8 cellular contexts compared by ENCODE assay signal in genomic region chr17:17235212-17236174, GRCh38. TPM values are rescaled to one million over a fixed set of nuclear protein-coding genes. Genes with fewer than 3 reads are reported as not detected.
A peak's percentile ranks its signal among the peaks of the same experiment; 100 is the strongest.
DNase-seq lines count a peak whose midpoint lies in the region; TF ChIP-seq lines count a peak whose summit lies in the region.

No MANE protein-coding gene starts in this region.

- H3K23ac ChIP-seq in neuronal stem cell (ENCODE audit: low read depth, low read length, poor library complexity) = no peak overlapping the region

- H3K36me3 ChIP-seq in Peyer's patch (peaks cover 0 to 25% (median 0%) of the 10 kb centered on the region in 3 donors), neuron (ENCODE audit: insufficient read depth, low read length) (peaks cover 17% of the 10 kb centered on the region), neuronal stem cell (replicated peaks in 1 of 2; ENCODE audit: control insufficient read depth in 2 of 2, insufficient read depth in 2 of 2, low read length in 2 of 2) (peaks cover 14 to 22% of the 10 kb centered on the region in 2 donors)

- no peak for TF ChIP-seq POLR2A in Peyer's patch (IDR thresholded peaks at IDR 0.05)

- H2AK5ac ChIP-seq in neuronal stem cell (ENCODE audit: low read depth, low read length) = no peak overlapping the region

- TF ChIP-seq CTCF in Peyer's patch (IDR thresholded peaks at IDR 0.05) (no peak), epithelial cell of proximal tubule (conservative IDR thresholded peaks at IDR 0.05; ENCODE audit: low read depth, low read length) (no peak)

- no peak overlapping the region for H3K18ac ChIP-seq in neuronal stem cell (ENCODE audit: low read length)

- H3K4ac ChIP-seq in neuronal stem cell (ENCODE audit: low read length) = no peak overlapping the region

- H3K4me1 ChIP-seq in Peyer's patch (peaks cover 0 to 42% (median 2%) of the 10 kb centered on the region in 4 donors), neuron (ENCODE audit: insufficient read depth, low read length) (peaks cover 13% of the 10 kb centered on the region), neuronal stem cell (ENCODE audit: control insufficient read depth in 2 of 2, insufficient read depth in 1 of 2, low read depth in 1 of 2, low read length in 2 of 2) (peaks cover 7 to 13% of the 10 kb centered on the region in 2 donors)

- H3K27me3 ChIP-seq in Peyer's patch (no peaks in the 10 kb centered on the region), neuron (ENCODE audit: insufficient read depth, low read length) (no peaks in the 10 kb centered on the region), neuronal stem cell (ENCODE audit: control insufficient read depth in 3 of 3, insufficient read depth in 3 of 3, low read depth in 1 of 3, low read length in 3 of 3) (no peaks in the 10 kb centered on the region)

- H3K79me1 ChIP-seq in neuronal stem cell (ENCODE audit: low read depth, low read length) = peaks cover 21% of the 10 kb centered on the region

- no peak overlapping the region for H3K4me2 ChIP-seq in neuronal stem cell (ENCODE audit: insufficient read depth, low read length, poor library complexity, severe bottlenecking)

- peak overlapping the region; percentile 87 to 99 (median 96) for H3K27ac ChIP-seq in Peyer's patch
- no peak overlapping the region for H3K27ac ChIP-seq in neuronal stem cell (replicated peaks; ENCODE audit: low read length)

- H4K91ac ChIP-seq in neuronal stem cell (ENCODE audit: low read depth, low read length, poor library complexity) = no peak overlapping the region

- H3K9me3 ChIP-seq in Peyer's patch (no peaks in the 10 kb centered on the region), neuron (ENCODE audit: low read length) (no peaks in the 10 kb centered on the region), neuronal stem cell (replicated peaks in 1 of 2; ENCODE audit: control insufficient read depth in 2 of 2, insufficient read depth in 1 of 2, low read depth in 1 of 2, low read length in 2 of 2) (no peaks in the 10 kb centered on the region)

- WGBS in neuronal stem cell (ENCODE audit: extremely low coverage in 2 of 2, insufficient read length in 2 of 2, insufficient replicate concordance in 1 of 2), 2 donors = no CpG with 5 or more reads among the region's 19 CpGs

- no peak overlapping the region for H2BK15ac ChIP-seq in neuronal stem cell (ENCODE audit: low read length)

- H2BK120ac ChIP-seq in neuronal stem cell (ENCODE audit: low read depth, low read length) = no peak overlapping the region

- no peak overlapping the region for H4K8ac ChIP-seq in neuronal stem cell (ENCODE audit: low read depth, low read length)

- H3K4me3 ChIP-seq in Peyer's patch = peak overlapping the region; percentile 90 to 100 (median 100)
- H3K4me3 ChIP-seq in epithelial cell of proximal tubule (ENCODE audit: low read depth, low read length) = peak overlapping the region; percentile 88
- H3K4me3 ChIP-seq in neuron (ENCODE audit: low read length) = peak overlapping the region; percentile 97
- H3K4me3 ChIP-seq in neuronal stem cell (ENCODE audit: low read length in 2 of 2) = peak overlapping the region in 1 of 2 donors; percentile 61

- H2AFZ ChIP-seq in neuron (ENCODE audit: low read depth, low read length) = no peak overlapping the region
- no peak overlapping the region for H2AFZ ChIP-seq in neuronal stem cell (ENCODE audit: low read length)

- no peak overlapping the region for H3K14ac ChIP-seq in neuronal stem cell (ENCODE audit: low read length)

- no peak overlapping the region for H2BK12ac ChIP-seq in neuronal stem cell (ENCODE audit: low read length)

- DNase-seq in DMS 273 (lab: John Stamatoyannopoulos, UW; ENCODE audit: unreplicated experiment) = peak; percentile 37
- no peak for DNase-seq in DMS 273 treated with DMSO at 0.1 percent for 48 hours (lab: John Stamatoyannopoulos, UW)
- DNase-seq in Peyer's patch = no peak
- DNase-seq in epithelial cell of proximal tubule (ENCODE audit: low read depth) = peak; percentile 32
- DNase-seq in neuronal stem cell (ENCODE audit: low spot score) = no peak
- DNase-seq in NOMO-1 treated with dmso at 0.1 percent for 144 hours (lab: John Stamatoyannopoulos, UW; ENCODE audit: unreplicated experiment) = no peak
- DNase-seq in HT-29 (ENCODE audit: low spot score) = no peak

- no peak overlapping the region for H2BK5ac ChIP-seq in neuronal stem cell (ENCODE audit: low read length)

- no peak overlapping the region for H3K9ac ChIP-seq in neuronal stem cell (ENCODE audit: low read depth, low read length, poor library complexity)

RNA-seq across cellular contexts. Expression of gene FLCN, which starts 1.5 kb away (rescaled TPM):
- 100 to 1,000 TPM; 186 to 243 (median 210) TPM for total RNA-seq in Peyer's patch
- 16.7 and 21.0 TPM in 2 replicates for total RNA-seq in epithelial cell of proximal tubule
- 12.0 TPM for polyA plus RNA-seq in neuronal stem cell (2013, experiment 1 of 2)
- 12.6 TPM for polyA plus RNA-seq in neuronal stem cell (2013, experiment 2 of 2)
- 14.8 and 21.8 TPM in 2 replicates for total RNA-seq in HT-29 (2014; rRNA removed; shearing (Covaris generic))

RNA-seq across cellular contexts. Expression of gene PLD6, which starts 29.4 kb away (rescaled TPM):
- total RNA-seq in Peyer's patch = 1 to 10 TPM in 2 of 4 donors, not detected in 2; 1.6 to 3.5 TPM
- 0.92 and 3.3 TPM in 2 replicates for total RNA-seq in epithelial cell of proximal tubule
- 0.38 TPM for polyA plus RNA-seq in neuronal stem cell (2013, experiment 1 of 2)
- 0.35 TPM for polyA plus RNA-seq in neuronal stem cell (2013, experiment 2 of 2)
- total RNA-seq in HT-29 (2014; rRNA removed; shearing (Covaris generic)) = 3.5 and 3.9 TPM in 2 replicates

RNA-seq across cellular contexts. Expression of gene COPS3, which starts 45.6 kb away (rescaled TPM):
- total RNA-seq in Peyer's patch = 10 to 100 TPM; 21.4 to 36.3 (median 29.4) TPM
- total RNA-seq in epithelial cell of proximal tubule = 75.6 and 138 TPM in 2 replicates
- polyA plus RNA-seq in neuronal stem cell (2013, experiment 1 of 2) = 106 TPM
- 109 TPM for polyA plus RNA-seq in neuronal stem cell (2013, experiment 2 of 2)
- 35.4 and 44.9 TPM in 2 replicates for total RNA-seq in HT-29 (2014; rRNA removed; shearing (Covaris generic))

Comparison
In these comparisons a context has a peak if more than half of its experiments do, and no peak if none do; other contexts are left out.
1. DNase-seq: peak in DMS 273 (single experiment) and epithelial cell of proximal tubule (single experiment); none in DMS 273 treated with DMSO at 0.1 percent for 48 hours (single experiment), Peyer's patch (0 of 3), neuronal stem cell (single experiment), NOMO-1 treated with dmso at 0.1 percent for 144 hours (single experiment) and HT-29 (single experiment).